Comparison of ENCODE assay signal across 1 cellular context in the genomic region with DNA sequence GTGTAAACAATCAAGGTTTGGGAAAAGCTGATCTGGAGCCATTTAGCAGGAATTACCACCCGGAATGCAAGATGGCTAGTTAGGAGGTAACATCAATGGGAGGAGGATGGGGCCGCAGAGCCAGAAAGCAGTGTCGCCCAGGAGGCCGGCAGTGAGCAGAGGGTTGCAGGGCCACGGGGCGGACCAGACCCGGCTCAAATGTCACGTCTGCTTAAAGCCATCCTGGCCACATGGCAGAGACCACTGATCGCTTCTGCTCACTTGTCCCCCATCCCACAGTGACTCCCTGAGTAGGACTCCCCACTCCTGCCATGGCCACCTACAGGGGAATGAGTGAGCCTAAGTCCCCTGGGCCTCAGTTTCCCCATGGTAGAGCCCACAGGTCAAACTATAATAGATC.
TF ChIP-seq lines count a peak whose summit lies in the region.

No MANE protein-coding gene starts in this region.

TF ChIP-seq in endothelial cell of umbilical vein, 7 proteins besides CTCF, POLR2A, EP300 and RAD21 (continued from another document):
- TF ChIP-seq, protein P1, sequence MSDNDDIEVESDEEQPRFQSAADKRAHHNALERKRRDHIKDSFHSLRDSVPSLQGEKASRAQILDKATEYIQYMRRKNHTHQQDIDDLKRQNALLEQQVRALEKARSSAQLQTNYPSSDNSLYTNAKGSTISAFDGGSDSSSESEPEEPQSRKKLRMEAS (IDR thresholded peaks at IDR 0.05; ENCODE audit: insufficient read depth, insufficient read length) = no peak
- TF ChIP-seq POLR2AphosphoS5 (IDR thresholded peaks at IDR 0.05; ENCODE audit: insufficient read depth, low read depth, low read length) = no peak
- TF ChIP-seq JUN (IDR thresholded peaks at IDR 0.05; ENCODE audit: borderline replicate concordance, insufficient read depth, insufficient read length, low read depth) = no peak
- no peak for TF ChIP-seq EZH2 (IDR thresholded peaks at IDR 0.05; ENCODE audit: borderline replicate concordance, low read depth, low read length, severe bottlenecking)
- no peak for TF ChIP-seq GATA2 (IDR thresholded peaks at IDR 0.05; ENCODE audit: insufficient read depth, insufficient read length, low read depth, low read length)
- TF ChIP-seq MYC (IDR thresholded peaks at IDR 0.05; ENCODE audit: low read depth, low read length) = no peak
